Comparison of ENCODE assay signal across 21 cellular contexts in genomic region chr2:59425292-59425691, GRCh38.
DNase-seq lines count a peak whose midpoint lies in the region; ATAC-seq, FAIRE-seq and TF ChIP-seq lines count a peak whose summit lies in the region.
"Had no signal": no experiment of that assay in that cellular context is flagged by ENCODE, and none has a peak within 500 bp of the region (broad histone marks: within the 10 kb centered on the region; RNA-seq: fewer than 3 reads in every experiment).

No MANE protein-coding gene starts in this region.

- H3K27ac ChIP-seq in RWPE1 = no peak overlapping the region

- TF ChIP-seq CTCF in RWPE1 (conservative IDR thresholded peaks at IDR 0.05; ENCODE audit: low read depth) (no peak), epithelial cell of proximal tubule (conservative IDR thresholded peaks at IDR 0.05; ENCODE audit: low read depth, low read length) (no peak)

- CTCF ChIA-PET in RWPE1 (lab: Yijun Ruan, JAX) = no interaction called here

- peak; percentile 23 for FAIRE-seq in urothelium cell line (lab: Jason Lieb, UNC)
- FAIRE-seq: GM12892 had no signal

- ATAC-seq in GM21786 (IDR thresholded peaks at IDR 0.05; ENCODE audit: unreplicated experiment) = no peak
- ATAC-seq: Panc1 had no signal

- H3K4me3 ChIP-seq in epithelial cell of proximal tubule (ENCODE audit: low read depth, low read length) = no peak overlapping the region

- POLR2A ChIA-PET in RWPE1 (lab: Yijun Ruan, JAX; ENCODE audit: low non-redundant PET) = no interaction called here

- DNase-seq in EL (peak; percentile 1), RWPE1 (ENCODE audit: low spot score) (peak; percentile 32), epithelial cell of proximal tubule (ENCODE audit: low read depth) (peak; percentile 27), urothelium cell line (ENCODE audit: low spot score) (peak; percentile 16), D341Med (ENCODE audit: low spot score) (no peak), NCI-H446 treated with DMSO at 0.1 percent for 48 hours (lab: John Stamatoyannopoulos, UW) (no peak)
- DNase-seq: BE2C; CD4-positive, alpha-beta T cell; DMS79 treated with DMSO at 0.1 percent for 48 hours; GDM1; HFFc6; IMR-90; Karpas-422; MM.1S; NCI-H1092 treated with DMSO at 0.1 percent for 48 hours; NCI-H524; SHP77; SK-N-SH had no signal

Comparison
In these comparisons a context has a peak if more than half of its experiments do, and no peak if none do; other contexts are left out.
1. DNase-seq: peak in EL (single experiment), RWPE1 (single experiment), epithelial cell of proximal tubule (single experiment) and urothelium cell line (single experiment); none in D341Med (single experiment) and NCI-H446 treated with DMSO at 0.1 percent for 48 hours (single experiment).